In the genomic region with DNA sequence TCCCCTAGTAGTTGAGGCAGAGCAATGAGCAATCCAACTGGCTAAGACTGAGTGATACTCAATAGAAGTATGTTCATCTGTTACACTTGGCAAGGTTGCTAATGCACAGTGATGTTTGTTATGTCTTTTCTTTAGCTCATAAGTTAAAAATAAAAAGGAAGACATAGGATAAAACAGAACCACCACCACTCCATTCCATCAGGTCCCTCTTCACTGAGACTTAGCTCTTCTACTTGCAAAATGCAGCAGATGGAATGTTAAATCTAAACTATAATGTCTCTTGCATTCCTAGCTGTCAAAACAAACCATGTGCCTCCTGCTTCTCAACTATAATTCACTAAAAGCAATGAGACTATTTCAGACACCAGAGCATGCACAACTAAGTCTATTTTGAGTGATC, we compare ENCODE assay signal across 26 cellular contexts.
"Had no signal": no experiment of that assay in that cellular context is flagged by ENCODE, and none has a peak within 500 bp of the region (broad histone marks: within the 10 kb centered on the region; RNA-seq: fewer than 3 reads in every experiment).

No MANE protein-coding gene starts in this region.

- H3K27ac ChIP-seq: ascending aorta, brain microvascular endothelial cell, left ventricle myocardium inferior, neutrophil, parathyroid adenoma, spleen, thoracic aorta had no signal

- H3K9me3 ChIP-seq: ascending aorta, esophagus squamous epithelium, neutrophil, spleen, thoracic aorta, uterus had no signal

- H3K36me3 ChIP-seq: ascending aorta, brain microvascular endothelial cell, esophagus squamous epithelium, left ventricle myocardium inferior, neutrophil, spleen, thoracic aorta, uterus had no signal

- H3K9ac ChIP-seq: parathyroid adenoma had no signal

- H3K4me1 ChIP-seq: ascending aorta, left ventricle myocardium inferior, parathyroid adenoma, spleen, uterus had no signal

- H3K4me3 ChIP-seq: ascending aorta, esophagus squamous epithelium, left ventricle myocardium inferior, lung, spleen, thoracic aorta, uterus had no signal

- ATAC-seq: right cardiac atrium had no signal

- DNase-seq: activated CD4-positive, alpha-beta memory T cell treated with anti-CD3 and anti-CD28 coated beads for 36 hours; activated CD4-positive, alpha-beta T cell treated with anti-CD3 and anti-CD28 coated beads, Interleukin-2, amount 10 ng/mL, durations not matched to agents 24 days and 14 days; activated CD4-positive, CD25-positive, alpha-beta regulatory T cell treated with anti-CD3 and anti-CD28 coated beads, Interleukin-2, amount 50 U/mL, for 72 hours; activated CD8-positive, alpha-beta memory T cell treated with anti-CD3 and anti-CD28 coated beads, Interleukin-2, amount 50 U/mL, for 4 hours; activated effector memory CD4-positive, alpha-beta T cell treated with anti-CD3 and anti-CD28 coated beads, Interleukin-2, amount 50 U/mL, for 16 hours; activated naive CD4-positive, alpha-beta T cell treated with anti-CD3 and anti-CD28 coated beads for 36 hours; activated naive CD8-positive, alpha-beta T cell treated with anti-CD3 and anti-CD28 coated beads for 36 hours; activated T-cell treated with anti-CD3 and anti-CD28 coated beads, Interleukin-2, amount 50 U/mL, for 1 hour; brain microvascular endothelial cell; endodermal cell; esophagus squamous epithelium; head of caudate nucleus; hypothalamus; left ventricle myocardium inferior; right cardiac atrium; spleen; stimulated activated CD4-positive, alpha-beta T cell treated with anti-CD3 and anti-CD28 coated beads, Interleukin-2, amount 100 ng/mL, for 48 hours; stimulated activated naive CD4-positive, alpha-beta T cell treated with Interleukin-2 at 50 U/mL for 16 hours; T-helper 2 cell; trophoblast cell; uterus had no signal

- H3K27me3 ChIP-seq: ascending aorta, brain microvascular endothelial cell, esophagus squamous epithelium, neutrophil, spleen, uterus had no signal
